In the genomic region with DNA sequence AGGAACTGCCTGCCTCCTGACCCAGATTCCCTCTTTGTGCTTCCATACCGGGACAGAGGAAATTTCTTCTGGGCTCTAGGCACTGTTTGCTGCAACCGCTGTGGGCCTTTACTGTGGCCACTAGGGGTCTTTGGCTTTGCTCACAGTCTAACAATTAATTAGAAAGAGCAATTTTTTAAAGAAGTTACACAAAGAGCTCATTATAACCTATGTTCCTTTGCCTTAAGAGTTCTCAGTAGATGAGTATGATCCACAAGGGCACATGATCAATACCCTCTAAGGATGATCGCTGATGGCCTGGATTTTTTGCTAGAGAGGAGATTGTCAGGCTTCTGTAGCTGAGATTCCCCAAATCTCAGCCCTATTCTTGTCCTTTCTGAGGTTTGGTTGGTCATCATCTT, we compare ENCODE assay signal across 10 cellular contexts.
DNase-seq lines count a peak whose midpoint lies in the region; ATAC-seq, FAIRE-seq and TF ChIP-seq lines count a peak whose summit lies in the region.
"Had no signal": no experiment of that assay in that cellular context is flagged by ENCODE, and none has a peak within 500 bp of the region (broad histone marks: within the 10 kb centered on the region; RNA-seq: fewer than 3 reads in every experiment).

No MANE protein-coding gene starts in this region.

- no peaks in the 10 kb centered on the region for H3F3A ChIP-seq in Loucy (ENCODE audit: low read depth)

- 82 to 84% methylated on average over 3 of the region's 3 CpGs for WGBS in pancreas, 2 donors

- H3K9ac ChIP-seq in Loucy (ENCODE audit: low read depth, low read length, poor library complexity, severe bottlenecking) = no peak overlapping the region

- H3K27ac ChIP-seq in dorsolateral prefrontal cortex (peak overlapping the region in 55 of 59 donors; percentile 1 to 84 (median 58)), pancreas (no peak overlapping the region)

- TF ChIP-seq CTCF in GM12864 (IDR thresholded peaks at IDR 0.05; ENCODE audit: low read depth, low read length, missing control alignments) (peak; percentile 59), Loucy (conservative IDR thresholded peaks at IDR 0.05; ENCODE audit: low read length) (peak; percentile 82), dorsolateral prefrontal cortex (IDR thresholded peaks at IDR 0.05 in 54 of 56, conservative IDR thresholded peaks at IDR 0.05 in 2 of 56; ENCODE audit: low read depth in 1 of 56, partially characterized antibody in 56 of 56) (peak; percentile 30 to 79 (median 62)), pancreas (IDR thresholded peaks at IDR 0.05) (peak in 3 of 4 donors; percentile 24 to 32 (median 24))

- H3K4me3 ChIP-seq in GM12864 (ENCODE audit: low read depth, low read length) (no peak overlapping the region), Loucy (ENCODE audit: low read length, poor library complexity, severe bottlenecking) (no peak overlapping the region), dorsolateral prefrontal cortex (no peak overlapping the region), pancreas (no peak overlapping the region)

- DNase-seq in GM12864 (ENCODE audit: low read depth) (no peak), dorsolateral prefrontal cortex (peak in 3 of 10 donors; percentile 27 to 52 (median 32)), pancreas (no peak), DMS79 treated with DMSO at 0.1 percent for 48 hours (lab: John Stamatoyannopoulos, UW) (no peak), NCI-H2196 treated with DMSO at 0.1 percent for 48 hours (lab: John Stamatoyannopoulos, UW; ENCODE audit: unreplicated experiment) (no peak), NCI-H1105 treated with DMSO at 0.1 percent for 48 hours (lab: John Stamatoyannopoulos, UW) (no peak)
- DNase-seq in activated CD4-positive, alpha-beta T cell treated with anti-CD3 and anti-CD28 coated beads for 1 hour = no peak
- DNase-seq: activated gamma-delta T cell, right cardiac atrium had no signal

- H3K9me2 ChIP-seq in Loucy (replicated peaks; ENCODE audit: low read depth, low read length) = no peaks in the 10 kb centered on the region

- ATAC-seq in pancreas = peak in 3 of 4 donors; percentile 34 to 66 (median 53)
- ATAC-seq: right cardiac atrium had no signal

- H3K9me3 ChIP-seq in Loucy (ENCODE audit: insufficient read depth, low read depth, low read length) = no peaks in the 10 kb centered on the region
- no peaks in the 10 kb centered on the region for H3K9me3 ChIP-seq in pancreas

- intact Hi-C loops in dorsolateral prefrontal cortex (cut with DNase I) (loop anchor here in 1 of 2 donors (5.0 to 10.0 kb wide), 2 partner anchors 50 to 72 kb away; no protein-coding TSS in a partner anchor), pancreas (cut with DNase I) (no loop called here)

- H3K27me3 ChIP-seq in Loucy (ENCODE audit: insufficient read depth, low read length, poor library complexity, severe bottlenecking) = no peaks in the 10 kb centered on the region
- no peaks in the 10 kb centered on the region for H3K27me3 ChIP-seq in dorsolateral prefrontal cortex
- H3K27me3 ChIP-seq in pancreas = no peaks in the 10 kb centered on the region

- no peaks in the 10 kb centered on the region for H3K36me3 ChIP-seq in Loucy (ENCODE audit: insufficient read depth, low read length)
- H3K36me3 ChIP-seq in pancreas = no peaks in the 10 kb centered on the region

- H3K4me2 ChIP-seq in Loucy (ENCODE audit: low read depth, low read length, poor library complexity, severe bottlenecking) = no peak overlapping the region

- no peak overlapping the region for H2AFZ ChIP-seq in Loucy (ENCODE audit: low read length)

- H3K79me2 ChIP-seq in Loucy (ENCODE audit: insufficient read depth, low read length) = no peaks in the 10 kb centered on the region

- no peaks in the 10 kb centered on the region for H4K20me1 ChIP-seq in Loucy (ENCODE audit: insufficient read depth, low read length, poor library complexity, severe bottlenecking)

- H3K4me1 ChIP-seq in Loucy (ENCODE audit: insufficient read depth, low read length, poor library complexity, severe bottlenecking) = no peaks in the 10 kb centered on the region
- H3K4me1 ChIP-seq in pancreas = peaks cover 0 to 16% (median 5%) of the 10 kb centered on the region in 3 donors

- FAIRE-seq in pancreas (lab: Jason Lieb, UNC) = no peak

Comparison
In these comparisons a context has a peak if more than half of its experiments do, and no peak if none do; other contexts are left out.
1. CTCF ChIP-seq: peak in every context shown above with its lines; median percentile 82 in Loucy; 62 in dorsolateral prefrontal cortex; 59 in GM12864; 24 in pancreas.
2. H3K27ac ChIP-seq: peak in dorsolateral prefrontal cortex (55 of 59); none in pancreas (0 of 4).